8 cellular contexts compared by ENCODE assay signal in the genomic region with DNA sequence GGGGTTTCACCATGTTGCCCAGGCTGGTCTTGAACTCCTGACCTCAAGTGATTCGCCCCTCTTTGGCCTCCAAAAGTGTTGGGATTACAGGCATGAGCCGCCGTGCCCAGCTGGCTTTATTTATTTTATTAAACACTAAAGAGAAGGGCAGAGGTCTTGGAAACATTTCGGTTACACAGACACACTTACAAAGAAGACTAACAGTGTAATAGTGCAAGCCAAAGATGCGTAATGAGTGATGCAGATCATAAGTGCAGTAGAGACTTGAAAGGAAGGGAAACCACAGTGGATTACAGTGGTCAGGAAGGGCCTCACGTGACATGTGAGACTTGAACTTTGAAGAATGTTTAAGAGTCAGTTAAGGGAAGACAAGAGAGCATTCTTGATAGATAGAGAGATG. TPM values are rescaled to one million over a fixed set of nuclear protein-coding genes. Genes with fewer than 3 reads are reported as not detected.
DNase-seq lines count a peak whose midpoint lies in the region; ATAC-seq, FAIRE-seq and TF ChIP-seq lines count a peak whose summit lies in the region.

No MANE protein-coding gene starts in this region.

- H3K9me3 ChIP-seq in heart right ventricle (no peaks in the 10 kb centered on the region), right atrium auricular region (no peaks in the 10 kb centered on the region)

- no peak for TF ChIP-seq CTCF in heart right ventricle (IDR thresholded peaks at IDR 0.05)
- no peak for TF ChIP-seq CTCF in right atrium auricular region (IDR thresholded peaks at IDR 0.05)

- no peaks in the 10 kb centered on the region for H3K27me3 ChIP-seq in heart right ventricle
- no peaks in the 10 kb centered on the region for H3K27me3 ChIP-seq in right atrium auricular region

- H3K36me3 ChIP-seq in heart right ventricle (no peaks in the 10 kb centered on the region), right atrium auricular region (no peaks in the 10 kb centered on the region)

- H3K4me3 ChIP-seq in heart right ventricle (no peak overlapping the region), right atrium auricular region (no peak overlapping the region)

- H3K27ac ChIP-seq in heart right ventricle (peak overlapping the region in 3 of 10 donors; percentile 0 to 68 (median 19)), right atrium auricular region (no peak overlapping the region)

- peaks cover 0 to 12% (median 0%) of the 10 kb centered on the region in 9 donors for H3K4me1 ChIP-seq in heart right ventricle
- no peaks in the 10 kb centered on the region for H3K4me1 ChIP-seq in right atrium auricular region

- FAIRE-seq in urothelium cell line (lab: Jason Lieb, UNC) = no peak

- WGBS in heart right ventricle, 2 donors = 68% methylated on average over 6 of the region's 6 CpGs

- intact Hi-C loops in heart right ventricle (cut with DNase I) = no loop called here

- peak in 6 of 8 donors; percentile 39 to 80 (median 49) for ATAC-seq in heart right ventricle

- no peak for DNase-seq in heart right ventricle
- DNase-seq in right atrium auricular region (ENCODE audit: low spot score) = no peak
- DNase-seq in LoVo (ENCODE audit: low spot score) = peak; percentile 23
- peak; percentile 56 for DNase-seq in activated CD8-positive, alpha-beta memory T cell treated with anti-CD3 and anti-CD28 coated beads, Interleukin-2, amount 50 U/mL, for 4 hours
- peak; percentile 38 for DNase-seq in kidney tubule cell (ENCODE audit: low spot score)
- peak; percentile 27 for DNase-seq in urothelium cell line (ENCODE audit: low spot score)
- no peak for DNase-seq in NCI-H146 (lab: John Stamatoyannopoulos, UW)
- no peak for DNase-seq in NCI-H774 (lab: John Stamatoyannopoulos, UW)

RNA-seq across cellular contexts. Expression of gene CDK17, which starts 33.9 kb away (rescaled TPM):
- total RNA-seq in heart right ventricle (10 to 100 TPM; 14.5 to 32.4 (median 21.7) TPM), right atrium auricular region (10 to 100 TPM; 20.9 to 27.1 TPM)
- polyA plus RNA-seq in heart right ventricle = 10 to 100 TPM in 1 of 2 donors, 1 to 10 TPM in 1; 8.5 to 11.0 TPM

RNA-seq across cellular contexts. Expression of gene CFAP54, which starts 55.3 kb away (rescaled TPM):
- total RNA-seq in heart right ventricle (under 1 TPM in 9 of 10 donors, not detected in 1; 0.08 to 0.35 (median 0.27) TPM), right atrium auricular region (under 1 TPM in 1 of 2 donors, not detected in 1; 0.28 TPM)
- under 1 TPM in 1 of 2 donors, not detected in 1; 0.07 TPM for polyA plus RNA-seq in heart right ventricle

Comparison
In these comparisons a context has a peak if more than half of its experiments do, and no peak if none do; other contexts are left out.
1. DNase-seq: peak in LoVo (single experiment), activated CD8-positive, alpha-beta memory T cell treated with anti-CD3 and anti-CD28 coated beads, Interleukin-2, amount 50 U/mL, for 4 hours (single experiment), kidney tubule cell (single experiment) and urothelium cell line (single experiment); none in heart right ventricle (0 of 2), right atrium auricular region (single experiment), NCI-H146 (single experiment) and NCI-H774 (single experiment).